Comparison of ENCODE assay signal across 8 cellular contexts in the genomic region with DNA sequence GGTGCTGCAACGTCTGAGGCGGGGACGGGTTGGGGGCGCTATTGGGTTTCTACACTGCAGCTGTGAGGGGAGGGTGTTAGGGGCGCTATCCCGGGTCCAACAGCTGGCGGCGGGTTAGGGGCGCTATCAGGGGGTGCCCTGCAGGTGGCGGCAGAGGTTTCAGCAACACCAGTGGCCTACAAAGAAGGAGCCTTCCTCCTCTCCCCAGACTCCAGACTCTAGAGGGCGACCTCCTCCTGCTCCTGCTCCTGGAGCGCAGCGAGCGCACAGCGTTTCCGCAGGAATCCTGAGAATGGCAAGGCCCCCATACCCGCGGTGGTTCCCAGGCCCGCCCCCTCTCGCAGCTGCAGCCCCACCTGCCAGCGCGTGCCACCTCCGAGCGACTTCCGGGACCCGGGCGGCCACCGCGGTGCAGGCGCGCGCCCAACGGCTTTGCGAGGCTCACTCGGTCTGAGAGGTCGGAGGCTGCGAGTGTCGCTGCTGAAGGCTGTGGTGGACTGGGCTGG. TPM values are rescaled to one million over a fixed set of nuclear protein-coding genes. Genes with fewer than 3 reads are reported as not detected.
DNase-seq lines count a peak whose midpoint lies in the region; ATAC-seq and TF ChIP-seq lines count a peak whose summit lies in the region.
"Not testable (repeated sequence)": the region's sequence is repeated elsewhere in the genome, so short reads cannot be mapped to it uniquely, and the experiment has no call there.

No MANE protein-coding gene starts in this region.

- not testable (repeated sequence) for H3K36me3 ChIP-seq in right atrium auricular region, vagina

- in situ Hi-C loops in GM13976 (cut with MboI; ENCODE audit: low sequenced_read_pairs, unreplicated experiment): not testable (repeated sequence)

- DNase-seq in GM13976 (ENCODE audit: low spot score) (peak; percentile 53), NAMALWA (ENCODE audit: low spot score) (peak; percentile 74), T-helper 22 cell (ENCODE audit: low read depth) (peak; percentile 54), amygdala (lab: John Stamatoyannopoulos, UW) (peak in 41 of 56 donors; percentile 7 to 69 (median 39)), sciatic nerve (ENCODE audit: low spot score) (peak; percentile 57)
- DNase-seq in right atrium auricular region (ENCODE audit: low spot score); vagina (ENCODE audit: extremely low spot score in 2 of 2): not testable (repeated sequence)

- not testable (repeated sequence) for H3K27ac ChIP-seq in right atrium auricular region, vagina

- intact Hi-C loops in sciatic nerve (cut with DNase I); vagina (cut with DNase I): not testable (repeated sequence)

- not testable (repeated sequence) for H3K4me1 ChIP-seq in right atrium auricular region, vagina

- H3K9me3 ChIP-seq in right atrium auricular region, vagina: not testable (repeated sequence)

- ATAC-seq in HG02678 (IDR thresholded peaks at IDR 0.05; ENCODE audit: unreplicated experiment): peak; percentile 90
- ATAC-seq in sciatic nerve: peak; percentile 86

- TF ChIP-seq CTCF in GM13976 (IDR thresholded peaks at IDR 0.05; ENCODE audit: borderline replicate concordance, control extremely low read depth, extremely low read depth, insufficient read depth, missing control alignments) (peak; percentile 39), right atrium auricular region (IDR thresholded peaks at IDR 0.05) (peak; percentile 13 to 72)
- not testable (repeated sequence) for TF ChIP-seq CTCF in vagina (IDR thresholded peaks at IDR 0.05)

- H3K4me3 ChIP-seq in right atrium auricular region (peak overlapping the region in 1 of 2 donors; percentile 50), vagina (peak overlapping the region; percentile 30 to 40)

- TF ChIP-seq POLR2A in vagina (IDR thresholded peaks at IDR 0.05): not testable (repeated sequence)

- H3K27me3 ChIP-seq in right atrium auricular region, vagina: not testable (repeated sequence)

RNA-seq across cellular contexts. Expression of gene ZNF519, which starts 46.5 kb away (rescaled TPM):
- total RNA-seq in right atrium auricular region (1 to 10 TPM; 1.7 to 3.3 TPM), sciatic nerve (13.7 TPM), vagina (5.6 TPM)
